34 cellular contexts compared by ENCODE assay signal in the genomic region with DNA sequence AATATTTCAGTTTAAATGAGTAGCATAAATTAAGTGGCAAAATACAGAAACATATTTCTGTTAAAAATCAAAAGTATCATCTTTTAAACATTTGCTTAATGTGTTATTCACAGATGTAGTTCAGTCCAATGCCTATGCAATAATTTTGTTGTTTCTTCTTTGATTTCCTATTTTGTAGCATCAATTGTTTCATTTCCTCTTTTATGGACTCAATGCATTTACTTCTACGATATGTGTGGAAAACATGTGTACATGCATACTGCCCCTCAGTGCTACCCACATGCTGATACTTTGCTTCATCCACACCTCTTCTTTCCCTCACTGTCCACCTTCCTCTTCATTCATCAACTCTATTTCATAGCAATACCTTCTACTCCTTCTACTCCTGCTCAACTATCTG.
"Had no signal": no experiment of that assay in that cellular context is flagged by ENCODE, and none has a peak within 500 bp of the region (broad histone marks: within the 10 kb centered on the region; RNA-seq: fewer than 3 reads in every experiment).

No MANE protein-coding gene starts in this region.

- H3K4me1 Mint-ChIP-seq: activated CD4-positive, alpha-beta memory T cell treated with anti-CD3 and anti-CD28 coated beads, Interleukin-2, amount 10 ng/mL, durations not matched to agents 7 days and 5 days; activated naive CD8-positive, alpha-beta T cell treated with anti-CD3 and anti-CD28 coated beads for 36 hours; activated T-helper 17 cell treated with anti-CD3 and anti-CD28 coated beads, Interleukin-2, amount 50 U/mL, for 72 hours had no signal

- H3K4me3 Mint-ChIP-seq: activated CD4-positive, alpha-beta memory T cell treated with anti-CD3 and anti-CD28 coated beads, Interleukin-2, amount 10 ng/mL, durations not matched to agents 7 days and 5 days; activated naive CD8-positive, alpha-beta T cell treated with anti-CD3 and anti-CD28 coated beads for 36 hours; activated T-cell treated with anti-CD3 and anti-CD28 coated beads, Interleukin-2, amount 50 U/mL, for 72 hours; activated T-helper 17 cell treated with anti-CD3 and anti-CD28 coated beads, Interleukin-2, amount 50 U/mL, for 72 hours had no signal

- ATAC-seq: activated T-cell treated with anti-CD3 and anti-CD28 coated beads, Interleukin-2, amount 50 U/mL, for 72 hours; activated T-helper 17 cell treated with anti-CD3 and anti-CD28 coated beads, Interleukin-2, amount 50 U/mL, for 72 hours had no signal

- H3K27ac Mint-ChIP-seq: activated CD4-positive, alpha-beta memory T cell treated with anti-CD3 and anti-CD28 coated beads, Interleukin-2, amount 10 ng/mL, durations not matched to agents 7 days and 5 days; activated naive CD8-positive, alpha-beta T cell treated with anti-CD3 and anti-CD28 coated beads for 36 hours; activated T-cell treated with anti-CD3 and anti-CD28 coated beads, Interleukin-2, amount 50 U/mL, for 72 hours; activated T-helper 17 cell treated with anti-CD3 and anti-CD28 coated beads, Interleukin-2, amount 50 U/mL, for 72 hours had no signal

- FAIRE-seq: colon had no signal

- H3K27me3 ChIP-seq: brain microvascular endothelial cell had no signal

- H3K36me3 ChIP-seq: brain microvascular endothelial cell, WERI-Rb-1 had no signal

- DNase-seq: activated CD4-positive, alpha-beta memory T cell treated with anti-CD3 and anti-CD28 coated beads, Interleukin-2, amount 10 ng/mL, durations not matched to agents 7 days and 5 days; activated CD4-positive, alpha-beta T cell treated with anti-CD3 and anti-CD28 coated beads for 1 hour; activated CD4-positive, alpha-beta T cell treated with anti-CD3 and anti-CD28 coated beads for 48 hours; activated CD4-positive, CD25-positive, alpha-beta regulatory T cell; activated effector memory CD4-positive, alpha-beta T cell treated with anti-CD3 and anti-CD28 coated beads, Interleukin-2, amount 50 U/mL, for 16 hours; activated naive CD4-positive, alpha-beta T cell; activated naive CD4-positive, alpha-beta T cell treated with anti-CD3 and anti-CD28 coated beads, Interleukin-2, amount 50 U/mL, for 16 hours; activated naive CD8-positive, alpha-beta T cell treated with anti-CD3 and anti-CD28 coated beads for 36 hours; activated T-cell treated with anti-CD3 and anti-CD28 coated beads, Interleukin-2, amount 50 U/mL, for 1 hour; activated T-cell treated with anti-CD3 and anti-CD28 coated beads, Interleukin-2, amount 50 U/mL, for 72 hours; amniotic stem cell; aorta; brain microvascular endothelial cell; central memory CD4-positive, alpha-beta T cell; MM.1S; NCI-H1092 treated with DMSO at 0.1 percent for 48 hours; NCI-H1417; NCI-H187 treated with DMSO at 0.1 percent for 48 hours; NCI-H2081; NCI-H2171 treated with DMSO at 0.1 percent for 48 hours; NCI-H2227 treated with DMSO at 0.1 percent for 48 hours; NCI-H446; NCI-H524; NCI-H69; NCI-H82; OCI-M1; Right ventricle myocardium superior; SW 1271; T-helper 1 cell; T-helper 2 cell; T-helper 9 cell had no signal

- H3K36me3 Mint-ChIP-seq: activated naive CD8-positive, alpha-beta T cell treated with anti-CD3 and anti-CD28 coated beads for 36 hours had no signal

- H3K27ac ChIP-seq: brain microvascular endothelial cell, WERI-Rb-1 had no signal

- H3K27me3 Mint-ChIP-seq: activated CD4-positive, alpha-beta memory T cell treated with anti-CD3 and anti-CD28 coated beads, Interleukin-2, amount 10 ng/mL, durations not matched to agents 7 days and 5 days; activated naive CD8-positive, alpha-beta T cell treated with anti-CD3 and anti-CD28 coated beads for 36 hours; activated T-helper 17 cell treated with anti-CD3 and anti-CD28 coated beads, Interleukin-2, amount 50 U/mL, for 72 hours had no signal
